ENCODE assay signal across 10 cellular contexts in the genomic region with DNA sequence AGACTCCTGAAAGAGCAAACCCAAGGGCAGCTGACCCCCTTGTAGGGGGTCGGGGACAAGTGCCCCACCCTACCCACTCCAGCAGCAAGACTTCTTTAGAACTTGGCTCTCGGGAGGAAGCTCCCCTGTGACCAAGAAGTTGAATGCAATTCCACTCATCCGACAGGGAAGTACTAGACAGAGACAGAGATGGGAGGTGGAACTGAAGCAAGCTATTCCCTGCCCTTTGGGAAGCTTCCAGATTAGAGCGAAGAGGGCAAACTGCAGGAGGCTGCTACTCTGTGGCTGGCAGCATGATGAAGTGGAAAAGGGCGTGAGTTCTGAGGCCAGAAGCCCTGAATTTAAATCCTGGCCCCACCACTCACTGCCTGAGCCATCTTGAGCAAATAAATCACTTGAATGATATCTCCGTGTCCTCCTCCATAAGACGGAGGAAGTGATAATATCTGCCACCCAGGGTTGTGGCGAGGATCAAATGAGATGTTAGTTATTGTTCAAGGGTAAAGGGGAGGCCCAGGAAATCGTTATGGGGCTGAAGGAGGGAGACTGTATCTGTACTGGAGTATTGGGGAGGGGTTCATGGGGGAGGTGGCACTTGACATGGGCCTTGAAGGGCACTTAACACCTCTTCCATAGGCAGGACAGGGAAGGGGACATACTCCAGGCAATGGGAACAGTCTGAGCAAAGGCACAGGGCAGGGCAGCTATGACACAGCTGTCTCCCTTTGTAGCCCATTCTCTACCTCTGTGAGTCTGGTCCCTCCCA. TPM values are rescaled to one million over a fixed set of nuclear protein-coding genes. Genes with fewer than 3 reads are reported as not detected.
DNase-seq lines count a peak whose midpoint lies in the region; ATAC-seq and TF ChIP-seq lines count a peak whose summit lies in the region.
"Had no signal": no experiment of that assay in that cellular context is flagged by ENCODE, and none has a peak within 500 bp of the region (broad histone marks: within the 10 kb centered on the region; RNA-seq: fewer than 3 reads in every experiment).

No MANE protein-coding gene starts in this region.

- DNase-seq in A673 (ENCODE audit: low spot score) (peak; percentile 67), NCI-H2227 (lab: John Stamatoyannopoulos, UW; ENCODE audit: unreplicated experiment) (peak; percentile 65), foreskin keratinocyte (no peak), nucleus accumbens (lab: John Stamatoyannopoulos, UW) (no peak), cerebellum (ENCODE audit: low spot score) (no peak)
- DNase-seq in activated T-cell treated with anti-CD3 and anti-CD28 coated beads, Interleukin-2, amount 50 U/mL, for 1 hour: peak; percentile 66
- DNase-seq: heart right ventricle, NCI-H1048 had no signal

- no peaks in the 10 kb centered on the region for H3K36me3 ChIP-seq in A673 (ENCODE audit: insufficient read depth, low read length, poor library complexity, severe bottlenecking)
- H3K36me3 ChIP-seq: heart right ventricle had no signal

- H3K4me1 ChIP-seq in A673 (ENCODE audit: insufficient read depth, low read length, poor library complexity, severe bottlenecking): peaks cover 36% of the 10 kb centered on the region
- no peaks in the 10 kb centered on the region for H3K4me1 ChIP-seq in foreskin keratinocyte

- TF ChIP-seq CTCF in A673 (conservative IDR thresholded peaks at IDR 0.05; ENCODE audit: low read depth, low read length) (no peak), foreskin keratinocyte (conservative IDR thresholded peaks at IDR 0.05) (no peak)

- POLR2A ChIA-PET in A673 (lab: Charles Lee; ENCODE audit: low non-redundant PET): interaction anchor here (0.6 to 1.6 kb wide), 2 partner anchors 9 to 88 kb away, joined by 3 to 5 read pairs; no protein-coding TSS in a partner anchor

- H3K27ac ChIP-seq in A673 (ENCODE audit: low read depth, low read length, poor library complexity, severe bottlenecking) (no peak overlapping the region), foreskin keratinocyte (no peak overlapping the region)

- peaks cover 14% of the 10 kb centered on the region for H3K27me3 ChIP-seq in A673 (replicated peaks; ENCODE audit: insufficient read depth, low read depth, low read length, poor library complexity)
- H3K27me3 ChIP-seq in foreskin keratinocyte: peaks cover 56% of the 10 kb centered on the region

- CTCF ChIA-PET in A673 (lab: Charles Lee): interaction anchor here (0.5 to 1.3 kb wide), 6 partner anchors 16 to 122 kb away, joined by 3 to 5 read pairs (median 4); partner anchors contain the start of genes CHRM4 and DGKZ

- ATAC-seq in foreskin keratinocyte (peak; percentile 22), GM18861 (IDR thresholded peaks at IDR 0.05; ENCODE audit: unreplicated experiment) (no peak), HG03108 (IDR thresholded peaks at IDR 0.05; ENCODE audit: unreplicated experiment) (no peak)

- intact Hi-C loops in A673 (cut with micrococcal nuclease; ENCODE audit: unreplicated experiment): loop anchor here (5.0 kb wide), 1 partner anchor 49 kb away; no protein-coding TSS in a partner anchor

- no peaks in the 10 kb centered on the region for H3K9me3 ChIP-seq in A673 (ENCODE audit: low read depth, low read length, poor library complexity, severe bottlenecking)
- H3K9me3 ChIP-seq: heart right ventricle had no signal

- no peak overlapping the region for H3K4me3 ChIP-seq in A673 (ENCODE audit: low read depth, low read length, poor library complexity, severe bottlenecking)
- H3K4me3 ChIP-seq: heart right ventricle had no signal

- BruUV-seq in A673 (replicated peaks; lab: Mats Ljungman, UMichigan): no TSS peak

RNA-seq across cellular contexts. Expression of gene DGKZ, which starts 16.2 kb away (rescaled TPM):
- total RNA-seq in A673 (2021) (139 and 145 TPM in 2 replicates), foreskin keratinocyte (70.1 and 71.6 TPM in 2 replicates), cerebellum (48.1 TPM)
- polyA plus RNA-seq in foreskin keratinocyte: 57.9 and 59.1 TPM in 2 replicates

RNA-seq across cellular contexts. Expression of gene MDK, which starts 50.4 kb away (rescaled TPM):
- 252 and 397 TPM in 2 replicates for total RNA-seq in A673 (2021)
- 23.4 and 24.2 TPM in 2 replicates for total RNA-seq in foreskin keratinocyte
- 50.6 and 56.0 TPM in 2 replicates for polyA plus RNA-seq in foreskin keratinocyte
- 46.8 TPM for total RNA-seq in cerebellum

RNA-seq across cellular contexts. Expression of gene CREB3L1, which starts 53.6 kb away (rescaled TPM):
- total RNA-seq in A673 (2021): 3.5 and 10.7 TPM in 2 replicates
- 0.35 and 0.88 TPM in 2 replicates for total RNA-seq in foreskin keratinocyte
- 0.61 and 1.1 TPM in 2 replicates for polyA plus RNA-seq in foreskin keratinocyte
- total RNA-seq in cerebellum: 2.4 TPM

Comparison
In these comparisons a context has a peak if more than half of its experiments do, and no peak if none do; other contexts are left out.
1. DNase-seq: peak in A673 (single experiment), NCI-H2227 (single experiment) and activated T-cell treated with anti-CD3 and anti-CD28 coated beads, Interleukin-2, amount 50 U/mL, for 1 hour (single experiment); none in foreskin keratinocyte (0 of 2), nucleus accumbens (0 of 56) and cerebellum (single experiment).